In genomic region chr10:86753056-86753455, GRCh38 we compare ENCODE assay signal across 4 cellular contexts.
TF ChIP-seq lines count a peak whose summit lies in the region.

No MANE protein-coding gene starts in this region.

TF ChIP-seq in SK-N-SH, 30 proteins besides CTCF, POLR2A, EP300 and RAD21:
- no peak for TF ChIP-seq MXI1 (IDR thresholded peaks at IDR 0.05; ENCODE audit: low read depth, low read length)
- no peak for TF ChIP-seq USF2 (IDR thresholded peaks at IDR 0.05; ENCODE audit: borderline replicate concordance, low read depth, low read length)
- TF ChIP-seq USF1 (IDR thresholded peaks at IDR 0.05; ENCODE audit: borderline replicate concordance, low read depth), result no peak
- no peak for TF ChIP-seq TEAD4 (IDR thresholded peaks at IDR 0.05; ENCODE audit: borderline replicate concordance, insufficient read depth)
- TF ChIP-seq CHD2 (IDR thresholded peaks at IDR 0.05; ENCODE audit: low read length, partially characterized antibody), result no peak
- TF ChIP-seq FOXM1 (IDR thresholded peaks at IDR 0.05; ENCODE audit: low read depth), result no peak
- TF ChIP-seq RXRA (IDR thresholded peaks at IDR 0.05; ENCODE audit: borderline replicate concordance, low read depth), result no peak
- no peak for TF ChIP-seq RCOR1 (IDR thresholded peaks at IDR 0.05; ENCODE audit: low read length)
- TF ChIP-seq YY1 (IDR thresholded peaks at IDR 0.05; ENCODE audit: low read depth), result no peak

TF ChIP-seq in SK-N-SH treated with all-trans-retinoic acid at 6 μM for 48 hours, 23 proteins besides CTCF, POLR2A, EP300 and RAD21 (continues in another document):
- no peak for TF ChIP-seq TOX (CRISPR knock-in tag; IDR thresholded peaks at IDR 0.05; ENCODE audit: borderline replicate concordance)
- no peak for TF ChIP-seq ZNF8 (CRISPR knock-in tag; IDR thresholded peaks at IDR 0.05)
- TF ChIP-seq SNAI2 (CRISPR knock-in tag; IDR thresholded peaks at IDR 0.05), result no peak
- TF ChIP-seq ARNTL (CRISPR knock-in tag; IDR thresholded peaks at IDR 0.05; ENCODE audit: borderline replicate concordance, low read depth), result no peak
- TF ChIP-seq, protein P1, sequence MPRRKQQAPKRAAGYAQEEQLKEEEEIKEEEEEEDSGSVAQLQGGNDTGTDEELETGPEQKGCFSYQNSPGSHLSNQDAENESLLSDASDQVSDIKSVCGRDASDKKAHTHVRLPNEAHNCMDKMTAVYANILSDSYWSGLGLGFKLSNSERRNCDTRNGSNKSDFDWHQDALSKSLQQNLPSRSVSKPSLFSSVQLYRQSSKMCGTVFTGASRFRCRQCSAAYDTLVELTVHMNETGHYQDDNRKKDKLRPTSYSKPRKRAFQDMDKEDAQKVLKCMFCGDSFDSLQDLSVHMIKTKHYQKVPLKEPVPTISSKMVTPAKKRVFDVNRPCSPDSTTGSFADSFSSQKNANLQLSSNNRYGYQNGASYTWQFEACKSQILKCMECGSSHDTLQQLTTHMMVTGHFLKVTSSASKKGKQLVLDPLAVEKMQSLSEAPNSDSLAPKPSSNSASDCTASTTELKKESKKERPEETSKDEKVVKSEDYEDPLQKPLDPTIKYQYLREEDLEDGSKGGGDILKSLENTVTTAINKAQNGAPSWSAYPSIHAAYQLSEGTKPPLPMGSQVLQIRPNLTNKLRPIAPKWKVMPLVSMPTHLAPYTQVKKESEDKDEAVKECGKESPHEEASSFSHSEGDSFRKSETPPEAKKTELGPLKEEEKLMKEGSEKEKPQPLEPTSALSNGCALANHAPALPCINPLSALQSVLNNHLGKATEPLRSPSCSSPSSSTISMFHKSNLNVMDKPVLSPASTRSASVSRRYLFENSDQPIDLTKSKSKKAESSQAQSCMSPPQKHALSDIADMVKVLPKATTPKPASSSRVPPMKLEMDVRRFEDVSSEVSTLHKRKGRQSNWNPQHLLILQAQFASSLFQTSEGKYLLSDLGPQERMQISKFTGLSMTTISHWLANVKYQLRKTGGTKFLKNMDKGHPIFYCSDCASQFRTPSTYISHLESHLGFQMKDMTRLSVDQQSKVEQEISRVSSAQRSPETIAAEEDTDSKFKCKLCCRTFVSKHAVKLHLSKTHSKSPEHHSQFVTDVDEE (CRISPR knock-in tag; IDR thresholded peaks at IDR 0.05), result no peak
- no peak for TF ChIP-seq ZNF565 (CRISPR knock-in tag; conservative IDR thresholded peaks at IDR 0.05; ENCODE audit: low read depth)
- no peak for TF ChIP-seq ESRRG (CRISPR knock-in tag; IDR thresholded peaks at IDR 0.05)
- TF ChIP-seq ZFP3 (CRISPR knock-in tag; IDR thresholded peaks at IDR 0.05), result no peak
- TF ChIP-seq ISL1 (CRISPR knock-in tag; IDR thresholded peaks at IDR 0.05), result no peak
- TF ChIP-seq, protein P2, sequence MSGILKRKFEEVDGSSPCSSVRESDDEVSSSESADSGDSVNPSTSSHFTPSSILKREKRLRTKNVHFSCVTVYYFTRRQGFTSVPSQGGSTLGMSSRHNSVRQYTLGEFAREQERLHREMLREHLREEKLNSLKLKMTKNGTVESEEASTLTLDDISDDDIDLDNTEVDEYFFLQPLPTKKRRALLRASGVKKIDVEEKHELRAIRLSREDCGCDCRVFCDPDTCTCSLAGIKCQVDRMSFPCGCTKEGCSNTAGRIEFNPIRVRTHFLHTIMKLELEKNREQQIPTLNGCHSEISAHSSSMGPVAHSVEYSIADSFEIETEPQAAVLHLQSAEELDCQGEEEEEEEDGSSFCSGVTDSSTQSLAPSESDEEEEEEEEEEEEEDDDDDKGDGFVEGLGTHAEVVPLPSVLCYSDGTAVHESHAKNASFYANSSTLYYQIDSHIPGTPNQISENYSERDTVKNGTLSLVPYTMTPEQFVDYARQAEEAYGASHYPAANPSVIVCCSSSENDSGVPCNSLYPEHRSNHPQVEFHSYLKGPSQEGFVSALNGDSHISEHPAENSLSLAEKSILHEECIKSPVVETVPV (CRISPR knock-in tag; IDR thresholded peaks at IDR 0.05), result no peak
- TF ChIP-seq RARB (CRISPR knock-in tag; IDR thresholded peaks at IDR 0.05), result no peak
- TF ChIP-seq, protein P3, sequence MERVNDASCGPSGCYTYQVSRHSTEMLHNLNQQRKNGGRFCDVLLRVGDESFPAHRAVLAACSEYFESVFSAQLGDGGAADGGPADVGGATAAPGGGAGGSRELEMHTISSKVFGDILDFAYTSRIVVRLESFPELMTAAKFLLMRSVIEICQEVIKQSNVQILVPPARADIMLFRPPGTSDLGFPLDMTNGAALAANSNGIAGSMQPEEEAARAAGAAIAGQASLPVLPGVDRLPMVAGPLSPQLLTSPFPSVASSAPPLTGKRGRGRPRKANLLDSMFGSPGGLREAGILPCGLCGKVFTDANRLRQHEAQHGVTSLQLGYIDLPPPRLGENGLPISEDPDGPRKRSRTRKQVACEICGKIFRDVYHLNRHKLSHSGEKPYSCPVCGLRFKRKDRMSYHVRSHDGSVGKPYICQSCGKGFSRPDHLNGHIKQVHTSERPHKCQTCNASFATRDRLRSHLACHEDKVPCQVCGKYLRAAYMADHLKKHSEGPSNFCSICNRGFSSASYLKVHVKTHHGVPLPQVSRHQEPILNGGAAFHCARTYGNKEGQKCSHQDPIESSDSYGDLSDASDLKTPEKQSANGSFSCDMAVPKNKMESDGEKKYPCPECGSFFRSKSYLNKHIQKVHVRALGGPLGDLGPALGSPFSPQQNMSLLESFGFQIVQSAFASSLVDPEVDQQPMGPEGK (CRISPR knock-in tag; IDR thresholded peaks at IDR 0.05; ENCODE audit: borderline replicate concordance), result no peak

TF ChIP-seq in HEK293, 187 proteins besides CTCF, POLR2A, EP300 and RAD21 (continued from another document):
- peak; percentile 66; the same call in 1 of the 2 replicates for TF ChIP-seq ZNF362 (tag by site-specific recombination; IDR thresholded peaks at IDR 0.05)

TF ChIP-seq in GM12878, 131 proteins besides CTCF, POLR2A, EP300 and RAD21 (continued from another document):
- no peak for TF ChIP-seq ZBED1 (IDR thresholded peaks at IDR 0.05; ENCODE audit: borderline replicate concordance)
- TF ChIP-seq CUX1 (IDR thresholded peaks at IDR 0.05; ENCODE audit: insufficient replicate concordance, low read depth, low read length), result no peak
- no peak for TF ChIP-seq SPI1 (IDR thresholded peaks at IDR 0.05; ENCODE audit: borderline replicate concordance, insufficient read depth, low read depth, low read length)
- no peak for TF ChIP-seq NR2F1 (conservative IDR thresholded peaks at IDR 0.05)
- TF ChIP-seq SIX5 (IDR thresholded peaks at IDR 0.05; ENCODE audit: low read depth, low read length, severe bottlenecking), result no peak
- TF ChIP-seq BRCA1 (IDR thresholded peaks at IDR 0.05; ENCODE audit: low read depth, low read length), result no peak
- TF ChIP-seq SMARCA5 (IDR thresholded peaks at IDR 0.05), result no peak
- no peak for TF ChIP-seq JUNB (IDR thresholded peaks at IDR 0.05)
- TF ChIP-seq, protein P4, sequence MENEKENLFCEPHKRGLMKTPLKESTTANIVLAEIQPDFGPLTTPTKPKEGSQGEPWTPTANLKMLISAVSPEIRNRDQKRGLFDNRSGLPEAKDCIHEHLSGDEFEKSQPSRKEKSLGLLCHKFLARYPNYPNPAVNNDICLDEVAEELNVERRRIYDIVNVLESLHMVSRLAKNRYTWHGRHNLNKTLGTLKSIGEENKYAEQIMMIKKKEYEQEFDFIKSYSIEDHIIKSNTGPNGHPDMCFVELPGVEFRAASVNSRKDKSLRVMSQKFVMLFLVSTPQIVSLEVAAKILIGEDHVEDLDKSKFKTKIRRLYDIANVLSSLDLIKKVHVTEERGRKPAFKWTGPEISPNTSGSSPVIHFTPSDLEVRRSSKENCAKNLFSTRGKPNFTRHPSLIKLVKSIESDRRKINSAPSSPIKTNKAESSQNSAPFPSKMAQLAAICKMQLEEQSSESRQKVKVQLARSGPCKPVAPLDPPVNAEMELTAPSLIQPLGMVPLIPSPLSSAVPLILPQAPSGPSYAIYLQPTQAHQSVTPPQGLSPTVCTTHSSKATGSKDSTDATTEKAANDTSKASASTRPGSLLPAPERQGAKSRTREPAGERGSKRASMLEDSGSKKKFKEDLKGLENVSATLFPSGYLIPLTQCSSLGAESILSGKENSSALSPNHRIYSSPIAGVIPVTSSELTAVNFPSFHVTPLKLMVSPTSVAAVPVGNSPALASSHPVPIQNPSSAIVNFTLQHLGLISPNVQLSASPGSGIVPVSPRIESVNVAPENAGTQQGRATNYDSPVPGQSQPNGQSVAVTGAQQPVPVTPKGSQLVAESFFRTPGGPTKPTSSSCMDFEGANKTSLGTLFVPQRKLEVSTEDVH (IDR thresholded peaks at IDR 0.05; ENCODE audit: low read depth, partially characterized antibody), result no peak
- TF ChIP-seq, protein P5, sequence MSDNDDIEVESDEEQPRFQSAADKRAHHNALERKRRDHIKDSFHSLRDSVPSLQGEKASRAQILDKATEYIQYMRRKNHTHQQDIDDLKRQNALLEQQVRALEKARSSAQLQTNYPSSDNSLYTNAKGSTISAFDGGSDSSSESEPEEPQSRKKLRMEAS (IDR thresholded peaks at IDR 0.05; ENCODE audit: low read depth, low read length), result no peak
- TF ChIP-seq ATF2 (IDR thresholded peaks at IDR 0.05; ENCODE audit: low read length), result peak; percentile 27; the same call in 1 of the 2 replicates
- no peak for TF ChIP-seq BCL11A (IDR thresholded peaks at IDR 0.05; ENCODE audit: low read depth, low read length)
- TF ChIP-seq ESRRA (IDR thresholded peaks at IDR 0.05; ENCODE audit: low read length), result no peak
- TF ChIP-seq KLF5 (IDR thresholded peaks at IDR 0.05; ENCODE audit: partially characterized antibody), result no peak
- TF ChIP-seq ZNF384 (IDR thresholded peaks at IDR 0.05; ENCODE audit: borderline replicate concordance, low read depth, low read length), result peak; percentile 90
- no peak for TF ChIP-seq RBBP5 (conservative IDR thresholded peaks at IDR 0.05)
- TF ChIP-seq RUNX3 (IDR thresholded peaks at IDR 0.05; ENCODE audit: low read length), result peak; percentile 79
- TF ChIP-seq SUZ12 (IDR thresholded peaks at IDR 0.05; ENCODE audit: unreplicated experiment), result no peak
